Comparison of ENCODE assay signal across 8 cellular contexts in genomic region chr16:679808-680624, GRCh38. TPM values are rescaled to one million over a fixed set of nuclear protein-coding genes. Genes with fewer than 3 reads are reported as not detected.
DNase-seq lines count a peak whose midpoint lies in the region; FAIRE-seq and TF ChIP-seq lines count a peak whose summit lies in the region.

TSS of gene STUB1 (plus strand) at chr16:680410. CDS start at chr16:680526, 116 bp downstream.

- H3K9me3 ChIP-seq in HAP-1 (no peaks in the 10 kb centered on the region), astrocyte (ENCODE audit: insufficient read depth, low read depth, low read length) (no peaks in the 10 kb centered on the region)

- H3K4me2 ChIP-seq in astrocyte (ENCODE audit: low read length), result peak within 1 kb of the TSS; percentile 98

- H3K9me3 Mint-ChIP-seq in astrocyte (ENCODE audit: unreplicated experiment), result no peaks in the 10 kb centered on the region

- H3K4me1 Mint-ChIP-seq in astrocyte (ENCODE audit: low read depth, unreplicated experiment), result peaks cover 12% of the 10 kb centered on the region

- DNase-seq in DMS53 (lab: John Stamatoyannopoulos, UW) (peak; percentile 93), HAP-1 (ENCODE audit: low spot score in 2 of 2) (peak; percentile 80 to 98), NCI-H128 (lab: John Stamatoyannopoulos, UW; ENCODE audit: unreplicated experiment) (peak; percentile 25), T1000 (lab: John Stamatoyannopoulos, UW) (peak; percentile 88), astrocyte (ENCODE audit: low read depth) (peak; percentile 67), hepatic stellate cell (ENCODE audit: low spot score) (peak; percentile 91), urothelium cell line (ENCODE audit: low spot score) (peak; percentile 85)

- H3K4me3 Mint-ChIP-seq in astrocyte (ENCODE audit: unreplicated experiment), result peak within 1 kb of the TSS; percentile 89

- H3K9ac ChIP-seq in astrocyte (ENCODE audit: low read length), result peak within 1 kb of the TSS; percentile 90
- H3K9ac ChIP-seq in rectal smooth muscle tissue (ENCODE audit: low read length), result peak within 1 kb of the TSS; percentile 75

- TF ChIP-seq CTCF in astrocyte (IDR thresholded peaks at IDR 0.05; ENCODE audit: insufficient read depth, low read depth, low read length), result no peak

- H3K4me1 ChIP-seq in HAP-1, result peaks cover 26% of the 10 kb centered on the region
- peaks cover 35% of the 10 kb centered on the region for H3K4me1 ChIP-seq in astrocyte (ENCODE audit: insufficient read depth, low read length)
- H3K4me1 ChIP-seq in rectal smooth muscle tissue (ENCODE audit: control insufficient read depth, insufficient read depth, low read length), result peaks cover 18% of the 10 kb centered on the region

- H3K27ac ChIP-seq in astrocyte (ENCODE audit: low read depth, low read length), result peak within 1 kb of the TSS; percentile 70
- peak within 1 kb of the TSS; percentile 82 for H3K27ac ChIP-seq in rectal smooth muscle tissue (ENCODE audit: low read depth, low read length)

- FAIRE-seq in astrocyte (lab: Jason Lieb, UNC) (no peak), urothelium cell line (lab: Jason Lieb, UNC) (peak; percentile 46)

- peaks cover 38% of the 10 kb centered on the region for H4K20me1 ChIP-seq in astrocyte (ENCODE audit: insufficient read depth, low read length)

- peaks cover 42% of the 10 kb centered on the region for H3K79me2 ChIP-seq in astrocyte (ENCODE audit: insufficient read depth, low read length)

- no peaks in the 10 kb centered on the region for H3K27me3 ChIP-seq in HAP-1 (ENCODE audit: low read depth)
- no peaks in the 10 kb centered on the region for H3K27me3 ChIP-seq in astrocyte (ENCODE audit: insufficient read depth, low read length)
- H3K27me3 ChIP-seq in rectal smooth muscle tissue (ENCODE audit: control insufficient read depth, insufficient read depth, low read length), result no peaks in the 10 kb centered on the region

- H3K36me3 ChIP-seq in HAP-1 (replicated peaks) (peaks cover 26% of the 10 kb centered on the region), astrocyte (ENCODE audit: insufficient read depth, low read length) (peaks cover 3% of the 10 kb centered on the region), rectal smooth muscle tissue (ENCODE audit: control insufficient read depth, insufficient read depth, low read length) (peaks cover 15% of the 10 kb centered on the region)

- H3K36me3 Mint-ChIP-seq in astrocyte (ENCODE audit: low read depth, unreplicated experiment), result peaks cover 9% of the 10 kb centered on the region

- peak within 1 kb of the TSS; percentile 93 for H2AFZ ChIP-seq in astrocyte (ENCODE audit: low read depth, low read length)

- peak within 1 kb of the TSS; percentile 66 for H3K4me3 ChIP-seq in HAP-1
- peak within 1 kb of the TSS; percentile 78 for H3K4me3 ChIP-seq in astrocyte (ENCODE audit: insufficient read depth, low read depth, low read length)
- peak within 1 kb of the TSS; percentile 77 for H3K4me3 ChIP-seq in rectal smooth muscle tissue (ENCODE audit: low read length)

- H3K27ac Mint-ChIP-seq in astrocyte (ENCODE audit: unreplicated experiment), result peak within 1 kb of the TSS; percentile 87

- no peaks in the 10 kb centered on the region for H3K27me3 Mint-ChIP-seq in astrocyte (ENCODE audit: low read depth, unreplicated experiment)

- in situ Hi-C loops in HAP-1 (cut with MboI; ENCODE audit: low sequenced_read_pairs), result no loop called here

RNA-seq across cellular contexts. Expression of gene STUB1, which starts in this region (rescaled TPM):
- total RNA-seq in astrocyte, result 138 and 140 TPM in 2 replicates

Comparison
In these comparisons a context has a peak if more than half of its experiments do, and no peak if none do; other contexts are left out.
1. Peak in every context shown above with its lines: DNase-seq, H3K4me3 ChIP-seq and H3K27ac ChIP-seq.
2. DNase-seq: peak in every context shown above with its lines; median percentile 93 in DMS53; 91 in hepatic stellate cell; 89 in HAP-1; 88 in T1000; 85 in urothelium cell line; 67 in astrocyte; 25 in NCI-H128.